In the genomic region with DNA sequence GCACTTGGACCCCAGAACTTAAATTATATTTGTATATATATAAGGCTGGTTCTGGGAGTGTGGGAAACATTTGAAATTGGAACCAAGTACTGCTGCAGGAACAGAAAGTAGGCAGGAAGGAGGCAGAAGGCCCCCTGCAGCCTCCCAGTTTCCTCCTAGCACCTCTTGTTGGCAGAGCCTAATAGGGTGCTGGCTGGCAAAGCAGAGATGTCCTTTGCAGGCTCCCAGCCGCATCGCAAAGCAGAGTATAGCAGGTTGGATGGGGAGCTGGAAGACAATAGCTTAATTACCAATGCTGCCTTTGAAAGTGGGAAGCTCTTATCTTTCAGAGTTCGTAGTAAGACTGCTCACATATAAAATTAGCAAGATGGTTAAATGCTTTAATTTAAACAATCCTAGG, we compare ENCODE assay signal across 2 cellular contexts.
TF ChIP-seq lines count a peak whose summit lies in the region.

No MANE protein-coding gene starts in this region.

TF ChIP-seq in GM23338, 12 proteins besides CTCF, POLR2A, EP300 and RAD21 (continued from another document):
- TF ChIP-seq, protein P1, sequence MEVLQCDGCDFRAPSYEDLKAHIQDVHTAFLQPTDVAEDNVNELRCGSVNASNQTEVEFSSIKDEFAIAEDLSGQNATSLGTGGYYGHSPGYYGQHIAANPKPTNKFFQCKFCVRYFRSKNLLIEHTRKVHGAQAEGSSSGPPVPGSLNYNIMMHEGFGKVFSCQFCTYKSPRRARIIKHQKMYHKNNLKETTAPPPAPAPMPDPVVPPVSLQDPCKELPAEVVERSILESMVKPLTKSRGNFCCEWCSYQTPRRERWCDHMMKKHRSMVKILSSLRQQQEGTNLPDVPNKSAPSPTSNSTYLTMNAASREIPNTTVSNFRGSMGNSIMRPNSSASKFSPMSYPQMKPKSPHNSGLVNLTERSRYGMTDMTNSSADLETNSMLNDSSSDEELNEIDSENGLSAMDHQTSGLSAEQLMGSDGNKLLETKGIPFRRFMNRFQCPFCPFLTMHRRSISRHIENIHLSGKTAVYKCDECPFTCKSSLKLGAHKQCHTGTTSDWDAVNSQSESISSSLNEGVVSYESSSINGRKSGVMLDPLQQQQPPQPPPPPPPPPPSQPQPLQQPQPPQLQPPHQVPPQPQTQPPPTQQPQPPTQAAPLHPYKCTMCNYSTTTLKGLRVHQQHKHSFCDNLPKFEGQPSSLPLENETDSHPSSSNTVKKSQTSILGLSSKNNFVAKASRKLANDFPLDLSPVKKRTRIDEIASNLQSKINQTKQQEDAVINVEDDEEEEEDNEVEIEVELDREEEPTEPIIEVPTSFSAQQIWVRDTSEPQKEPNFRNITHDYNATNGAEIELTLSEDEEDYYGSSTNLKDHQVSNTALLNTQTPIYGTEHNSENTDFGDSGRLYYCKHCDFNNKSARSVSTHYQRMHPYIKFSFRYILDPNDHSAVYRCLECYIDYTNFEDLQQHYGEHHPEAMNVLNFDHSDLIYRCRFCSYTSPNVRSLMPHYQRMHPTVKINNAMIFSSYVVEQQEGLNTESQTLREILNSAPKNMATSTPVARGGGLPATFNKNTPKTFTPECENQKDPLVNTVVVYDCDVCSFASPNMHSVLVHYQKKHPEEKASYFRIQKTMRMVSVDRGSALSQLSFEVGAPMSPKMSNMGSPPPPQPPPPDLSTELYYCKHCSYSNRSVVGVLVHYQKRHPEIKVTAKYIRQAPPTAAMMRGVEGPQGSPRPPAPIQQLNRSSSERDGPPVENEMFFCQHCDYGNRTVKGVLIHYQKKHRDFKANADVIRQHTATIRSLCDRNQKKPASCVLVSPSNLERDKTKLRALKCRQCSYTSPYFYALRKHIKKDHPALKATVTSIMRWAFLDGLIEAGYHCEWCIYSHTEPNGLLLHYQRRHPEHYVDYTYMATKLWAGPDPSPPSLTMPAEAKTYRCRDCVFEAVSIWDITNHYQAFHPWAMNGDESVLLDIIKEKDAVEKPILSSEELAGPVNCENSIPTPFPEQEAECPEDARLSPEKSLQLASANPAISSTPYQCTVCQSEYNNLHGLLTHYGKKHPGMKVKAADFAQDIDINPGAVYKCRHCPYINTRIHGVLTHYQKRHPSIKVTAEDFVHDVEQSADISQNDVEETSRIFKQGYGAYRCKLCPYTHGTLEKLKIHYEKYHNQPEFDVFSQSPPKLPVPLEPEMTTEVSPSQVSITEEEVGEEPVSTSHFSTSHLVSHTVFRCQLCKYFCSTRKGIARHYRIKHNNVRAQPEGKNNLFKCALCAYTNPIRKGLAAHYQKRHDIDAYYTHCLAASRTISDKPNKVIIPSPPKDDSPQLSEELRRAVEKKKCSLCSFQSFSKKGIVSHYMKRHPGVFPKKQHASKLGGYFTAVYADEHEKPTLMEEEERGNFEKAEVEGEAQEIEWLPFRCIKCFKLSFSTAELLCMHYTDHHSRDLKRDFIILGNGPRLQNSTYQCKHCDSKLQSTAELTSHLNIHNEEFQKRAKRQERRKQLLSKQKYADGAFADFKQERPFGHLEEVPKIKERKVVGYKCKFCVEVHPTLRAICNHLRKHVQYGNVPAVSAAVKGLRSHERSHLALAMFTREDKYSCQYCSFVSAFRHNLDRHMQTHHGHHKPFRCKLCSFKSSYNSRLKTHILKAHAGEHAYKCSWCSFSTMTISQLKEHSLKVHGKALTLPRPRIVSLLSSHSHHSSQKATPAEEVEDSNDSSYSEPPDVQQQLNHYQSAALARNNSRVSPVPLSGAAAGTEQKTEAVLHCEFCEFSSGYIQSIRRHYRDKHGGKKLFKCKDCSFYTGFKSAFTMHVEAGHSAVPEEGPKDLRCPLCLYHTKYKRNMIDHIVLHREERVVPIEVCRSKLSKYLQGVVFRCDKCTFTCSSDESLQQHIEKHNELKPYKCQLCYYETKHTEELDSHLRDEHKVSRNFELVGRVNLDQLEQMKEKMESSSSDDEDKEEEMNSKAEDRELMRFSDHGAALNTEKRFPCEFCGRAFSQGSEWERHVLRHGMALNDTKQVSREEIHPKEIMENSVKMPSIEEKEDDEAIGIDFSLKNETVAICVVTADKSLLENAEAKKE (CRISPR knock-in tag; IDR thresholded peaks at IDR 0.05) = no peak
- TF ChIP-seq STAT1 (IDR thresholded peaks at IDR 0.05; ENCODE audit: unreplicated experiment) (no peak), NANOG (IDR thresholded peaks at IDR 0.05; ENCODE audit: borderline replicate concordance) (no peak), ZNF114 (CRISPR knock-in tag; IDR thresholded peaks at IDR 0.05) (no peak), EZH2phosphoT487 (IDR thresholded peaks at IDR 0.05; ENCODE audit: unreplicated experiment) (no peak)

TF ChIP-seq in WTC11, 78 proteins besides CTCF, POLR2A, EP300 and RAD21 (continued from another document):
- TF ChIP-seq, protein P2, sequence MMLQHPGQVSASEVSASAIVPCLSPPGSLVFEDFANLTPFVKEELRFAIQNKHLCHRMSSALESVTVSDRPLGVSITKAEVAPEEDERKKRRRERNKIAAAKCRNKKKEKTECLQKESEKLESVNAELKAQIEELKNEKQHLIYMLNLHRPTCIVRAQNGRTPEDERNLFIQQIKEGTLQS (CRISPR knock-in tag; conservative IDR thresholded peaks at IDR 0.05) = no peak
